Comparison of ENCODE assay signal across 12 cellular contexts in the genomic region with DNA sequence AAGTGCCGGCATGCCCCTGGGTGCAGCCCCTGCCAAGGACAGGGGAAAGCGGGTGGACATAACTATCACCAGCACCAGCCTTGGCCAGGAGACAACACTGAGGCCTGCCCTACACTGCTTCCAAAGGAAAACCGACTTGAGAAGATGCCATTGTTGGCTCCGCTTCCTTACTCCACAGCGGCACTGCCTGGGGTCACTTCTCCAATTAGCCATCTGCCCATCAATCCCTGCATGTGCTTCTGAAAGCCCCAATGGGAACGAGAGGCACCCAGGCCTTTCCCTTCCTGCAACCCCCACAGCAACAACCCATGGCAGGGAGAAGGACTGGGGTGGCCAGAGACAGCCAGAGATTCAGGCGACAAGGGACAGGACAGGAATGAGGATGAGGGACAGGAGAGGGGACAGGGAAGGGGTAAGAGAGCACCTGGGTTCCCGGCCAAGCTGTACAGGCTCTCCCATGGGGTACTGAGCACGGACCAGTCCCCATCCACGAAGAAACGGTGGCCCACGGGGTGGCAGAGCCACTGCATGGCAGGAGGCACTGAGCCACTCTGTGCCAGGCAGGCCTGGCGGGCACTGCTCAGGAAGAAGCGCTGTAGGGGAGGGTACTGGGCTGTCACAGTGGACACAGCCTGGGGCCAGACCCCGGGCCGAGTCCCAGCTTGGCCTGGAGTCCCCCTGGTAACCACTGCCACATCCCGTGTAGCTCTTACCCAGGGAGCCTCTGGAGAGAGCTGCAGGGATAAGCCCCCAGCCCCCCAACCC. TPM values are rescaled to one million over a fixed set of nuclear protein-coding genes. Genes with fewer than 3 reads are reported as not detected.
DNase-seq lines count a peak whose midpoint lies in the region; ATAC-seq lines count a peak whose summit lies in the region.
"Had no signal": no experiment of that assay in that cellular context is flagged by ENCODE, and none has a peak within 500 bp of the region (broad histone marks: within the 10 kb centered on the region; RNA-seq: fewer than 3 reads in every experiment).

No MANE protein-coding gene starts in this region.

- H3K27me3 ChIP-seq in layer of hippocampus (ENCODE audit: control insufficient read depth, insufficient read depth, low read length): no peaks in the 10 kb centered on the region
- no peaks in the 10 kb centered on the region for H3K27me3 ChIP-seq in thymus (ENCODE audit: control insufficient read depth, insufficient read depth)
- H3K27me3 ChIP-seq: Peyer's patch had no signal

- H3K9me3 Mint-ChIP-seq in activated T-cell treated with anti-CD3 and anti-CD28 coated beads, Interleukin-2, amount 50 U/mL, for 24 hours: no peaks in the 10 kb centered on the region
- H3K9me3 Mint-ChIP-seq in activated T-cell treated with anti-CD3 and anti-CD28 coated beads, Interleukin-2, amount 50 U/mL, for 4 hours: no peaks in the 10 kb centered on the region
- H3K9me3 Mint-ChIP-seq: immature natural killer cell had no signal

- peaks cover 89% of the 10 kb centered on the region for H3K36me3 Mint-ChIP-seq in activated T-cell treated with anti-CD3 and anti-CD28 coated beads, Interleukin-2, amount 50 U/mL, for 24 hours (ENCODE audit: low read depth)
- H3K36me3 Mint-ChIP-seq in activated T-cell treated with anti-CD3 and anti-CD28 coated beads, Interleukin-2, amount 50 U/mL, for 4 hours (ENCODE audit: insufficient read depth): peaks cover 9% of the 10 kb centered on the region

- peak overlapping the region; percentile 77 for H3K27ac Mint-ChIP-seq in activated T-cell treated with anti-CD3 and anti-CD28 coated beads, Interleukin-2, amount 50 U/mL, for 24 hours

- peaks cover 91% of the 10 kb centered on the region for H3K36me3 ChIP-seq in thymus (ENCODE audit: control insufficient read depth, insufficient read depth)

- no peak for DNase-seq in activated T-cell treated with anti-CD3 and anti-CD28 coated beads, Interleukin-2, amount 50 U/mL, for 24 hours
- no peak for DNase-seq in activated T-cell treated with anti-CD3 and anti-CD28 coated beads, Interleukin-2, amount 50 U/mL, for 4 hours
- DNase-seq in NCI-H1048 (lab: John Stamatoyannopoulos, UW): no peak
- DNase-seq in activated CD4-positive, alpha-beta T cell treated with anti-CD3 and anti-CD28 coated beads, Interleukin-2, amount 50 U/mL, for 4 hours: no peak
- DNase-seq: central memory CD4-positive, alpha-beta T cell; immature natural killer cell; Peyer's patch had no signal

- H3K4me1 ChIP-seq in thymus (ENCODE audit: control insufficient read depth, insufficient read depth, low read length): peaks cover 3% of the 10 kb centered on the region

- no peak overlapping the region for H3K4me3 ChIP-seq in thymus (ENCODE audit: low read length)
- H3K4me3 ChIP-seq: HAP-1, Peyer's patch had no signal

- H3K9me3 ChIP-seq in thymus (ENCODE audit: control insufficient read depth): no peaks in the 10 kb centered on the region
- H3K9me3 ChIP-seq: HAP-1, Peyer's patch had no signal

- no peaks in the 10 kb centered on the region for H3K27me3 Mint-ChIP-seq in activated T-cell treated with anti-CD3 and anti-CD28 coated beads, Interleukin-2, amount 50 U/mL, for 24 hours
- H3K27me3 Mint-ChIP-seq in activated T-cell treated with anti-CD3 and anti-CD28 coated beads, Interleukin-2, amount 50 U/mL, for 4 hours (ENCODE audit: low read depth): no peaks in the 10 kb centered on the region

- H3K4me3 Mint-ChIP-seq in activated T-cell treated with anti-CD3 and anti-CD28 coated beads, Interleukin-2, amount 50 U/mL, for 24 hours: no peak overlapping the region
- no peak overlapping the region for H3K4me3 Mint-ChIP-seq in activated T-cell treated with anti-CD3 and anti-CD28 coated beads, Interleukin-2, amount 50 U/mL, for 4 hours
- H3K4me3 Mint-ChIP-seq: immature natural killer cell had no signal

- WGBS in thymus: 95% methylated on average over 17 of the region's 17 CpGs

- no peak for ATAC-seq in activated T-cell treated with anti-CD3 and anti-CD28 coated beads, Interleukin-2, amount 50 U/mL, for 4 hours
- ATAC-seq in HG02970 (IDR thresholded peaks at IDR 0.05; ENCODE audit: low FRiP score, unreplicated experiment): no peak

- H3K4me1 Mint-ChIP-seq in activated T-cell treated with anti-CD3 and anti-CD28 coated beads, Interleukin-2, amount 50 U/mL, for 24 hours (ENCODE audit: low read depth): peaks cover 38% of the 10 kb centered on the region
- peaks cover 20% of the 10 kb centered on the region for H3K4me1 Mint-ChIP-seq in activated T-cell treated with anti-CD3 and anti-CD28 coated beads, Interleukin-2, amount 50 U/mL, for 4 hours (ENCODE audit: low read depth)

- H3K27ac ChIP-seq in angular gyrus (ENCODE audit: low read depth, low read length): peak overlapping the region; percentile 85
- H3K27ac ChIP-seq in layer of hippocampus (ENCODE audit: low read depth, low read length): peak overlapping the region; percentile 87
- peak overlapping the region; percentile 2 for H3K27ac ChIP-seq in thymus (ENCODE audit: low read depth)
- H3K27ac ChIP-seq: Peyer's patch had no signal

RNA-seq across cellular contexts. Expression of a gene that starts 21.2 kb away (rescaled TPM):
- total RNA-seq in activated T-cell treated with anti-CD3 and anti-CD28 coated beads, Interleukin-2, amount 50 U/mL, for 4 hours: 10 to 100 TPM; 34.3 to 44.0 (median 34.6) TPM
- 53.3 TPM for polyA plus RNA-seq in thymus

Comparison
In these comparisons a context has a peak if more than half of its experiments do, and no peak if none do; other contexts are left out.
1. H3K27ac ChIP-seq: peak in every context shown above with its lines; median percentile 87 in layer of hippocampus; 85 in angular gyrus; 2 in thymus.